In the genomic region with DNA sequence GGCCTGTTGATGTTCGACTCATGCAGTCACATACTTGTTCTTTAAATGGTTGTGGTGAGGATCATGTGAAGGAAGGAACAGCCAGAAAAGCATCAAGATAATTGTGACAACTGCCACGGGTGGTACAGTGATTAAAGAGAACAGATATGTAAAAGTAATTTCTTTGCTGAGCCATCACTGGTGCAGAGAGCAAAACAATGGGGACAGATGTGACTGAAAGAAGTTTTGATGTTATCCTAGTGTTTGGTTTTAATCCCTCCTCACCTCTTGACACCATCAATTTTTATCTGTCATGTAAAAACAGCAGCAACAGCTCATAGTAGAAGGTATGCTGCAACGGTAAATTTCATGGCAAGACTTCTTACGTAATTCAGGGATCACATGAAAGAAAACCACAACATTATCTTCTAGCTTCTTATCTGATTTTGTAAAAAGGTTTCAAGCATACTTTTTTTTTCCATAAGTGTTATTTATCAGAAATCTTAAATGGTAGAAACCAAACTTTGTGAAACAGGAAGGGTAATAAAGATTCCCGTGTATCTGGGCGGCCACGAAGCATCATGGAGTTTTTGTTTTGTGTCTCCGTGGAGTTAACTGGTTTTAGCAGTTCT, we compare ENCODE assay signal across 10 cellular contexts.
A peak's percentile ranks its signal among the peaks of the same experiment; 100 is the strongest.
DNase-seq lines count a peak whose midpoint lies in the region; TF ChIP-seq lines count a peak whose summit lies in the region.
"Had no signal": no experiment of that assay in that cellular context is flagged by ENCODE, and none has a peak within 500 bp of the region (broad histone marks: within the 10 kb centered on the region; RNA-seq: fewer than 3 reads in every experiment).

No MANE protein-coding gene starts in this region.

- H3K27ac ChIP-seq in mesodermal cell (ENCODE audit: low read depth, low read length, severe bottlenecking): peak overlapping the region; percentile 33
- no peak overlapping the region for H3K27ac ChIP-seq in vagina

- CTCF ChIA-PET in activated naive CD4-positive, alpha-beta T cell treated with anti-CD3 and anti-CD28 coated beads, Interleukin-2, amount 10 ng/mL, durations not matched to agents 7 days and 5 days (lab: Charles Lee): no interaction called here

- WGBS in mesodermal cell (ENCODE audit: insufficient coverage in 2 of 2), 2 experiments: 59 to 62% methylated on average over 2 to 3 of the region's 8 CpGs

- H3K27me3 ChIP-seq in vagina: no peaks in the 10 kb centered on the region

- TF ChIP-seq CTCF in HFFc6 (IDR thresholded peaks at IDR 0.05): no peak
- no peak for TF ChIP-seq CTCF in GM10266 (IDR thresholded peaks at IDR 0.05; ENCODE audit: control insufficient read depth, insufficient read depth, low read depth, missing control alignments)
- no peak for TF ChIP-seq CTCF in vagina (IDR thresholded peaks at IDR 0.05)

- intact Hi-C loops in vagina (cut with DNase I): no loop called here

- H3K36me3 Mint-ChIP-seq in activated naive CD4-positive, alpha-beta T cell treated with anti-CD3 and anti-CD28 coated beads, Interleukin-2, amount 10 ng/mL, durations not matched to agents 7 days and 5 days: no peaks in the 10 kb centered on the region
- H3K36me3 Mint-ChIP-seq in HFFc6 (ENCODE audit: low read depth): no peaks in the 10 kb centered on the region

- TF ChIP-seq POLR2A in vagina (IDR thresholded peaks at IDR 0.05): no peak

- H3K36me3 ChIP-seq in mesodermal cell (ENCODE audit: control insufficient read depth, insufficient read depth, low read length) (no peaks in the 10 kb centered on the region), vagina (no peaks in the 10 kb centered on the region)
- H3K36me3 ChIP-seq: HAP-1 had no signal

- H3K4me1 ChIP-seq in mesodermal cell (ENCODE audit: control insufficient read depth, insufficient read depth, low read length, poor library complexity, severe bottlenecking) (peaks cover 28% of the 10 kb centered on the region), vagina (peaks cover 6% of the 10 kb centered on the region)
- H3K4me1 ChIP-seq: HAP-1 had no signal

- peak overlapping the region; percentile 89 for H3K27ac Mint-ChIP-seq in activated naive CD4-positive, alpha-beta T cell treated with anti-CD3 and anti-CD28 coated beads, Interleukin-2, amount 10 ng/mL, durations not matched to agents 7 days and 5 days
- H3K27ac Mint-ChIP-seq in HFFc6: no peak overlapping the region; the same call in 1 of the 2 replicates

- no peaks in the 10 kb centered on the region for H3K9me3 Mint-ChIP-seq in activated naive CD4-positive, alpha-beta T cell treated with anti-CD3 and anti-CD28 coated beads, Interleukin-2, amount 10 ng/mL, durations not matched to agents 7 days and 5 days
- no peaks in the 10 kb centered on the region; the same call in 1 of the 2 replicates for H3K9me3 Mint-ChIP-seq in HFFc6

- H3K4me1 Mint-ChIP-seq in activated naive CD4-positive, alpha-beta T cell treated with anti-CD3 and anti-CD28 coated beads, Interleukin-2, amount 10 ng/mL, durations not matched to agents 7 days and 5 days: peaks cover 51% of the 10 kb centered on the region
- H3K4me1 Mint-ChIP-seq in HFFc6 (ENCODE audit: low read depth): peaks cover 28% of the 10 kb centered on the region; the same call in 1 of the 2 replicates

- H3K9me3 ChIP-seq in mesodermal cell (ENCODE audit: control insufficient read depth, low read length) (no peaks in the 10 kb centered on the region), vagina (no peaks in the 10 kb centered on the region)
- H3K9me3 ChIP-seq: HAP-1 had no signal

- peak overlapping the region; percentile 22 for H3K4me3 Mint-ChIP-seq in activated naive CD4-positive, alpha-beta T cell treated with anti-CD3 and anti-CD28 coated beads, Interleukin-2, amount 10 ng/mL, durations not matched to agents 7 days and 5 days
- no peak overlapping the region for H3K4me3 Mint-ChIP-seq in HFFc6

- DNase-seq in EH (ENCODE audit: low read depth): peak; percentile 21
- peak; percentile 65 for DNase-seq in NOMO-1 treated with DMSO at 0.1 percent for 48 hours (lab: John Stamatoyannopoulos, UW; ENCODE audit: unreplicated experiment)
- peak; percentile 28 for DNase-seq in activated naive CD4-positive, alpha-beta T cell treated with anti-CD3 and anti-CD28 coated beads, Interleukin-2, amount 10 ng/mL, durations not matched to agents 7 days and 5 days
- no peak for DNase-seq in NCI-H2171 treated with DMSO at 0.1 percent for 48 hours (lab: John Stamatoyannopoulos, UW)
- no peak for DNase-seq in HFFc6
- no peak for DNase-seq in GM10266 (ENCODE audit: extremely low spot score)
- DNase-seq in vagina (ENCODE audit: extremely low spot score in 2 of 2): no peak
- DNase-seq: NCI-H2107 had no signal

- H3K27me3 Mint-ChIP-seq in activated naive CD4-positive, alpha-beta T cell treated with anti-CD3 and anti-CD28 coated beads, Interleukin-2, amount 10 ng/mL, durations not matched to agents 7 days and 5 days: no peaks in the 10 kb centered on the region
- no peaks in the 10 kb centered on the region; the same call in 1 of the 2 replicates for H3K27me3 Mint-ChIP-seq in HFFc6 (ENCODE audit: insufficient read depth)

- H3K4me3 ChIP-seq in mesodermal cell (ENCODE audit: extremely low read depth, insufficient read depth, low read length, poor library complexity, severe bottlenecking) (no peak overlapping the region), vagina (no peak overlapping the region)
- H3K4me3 ChIP-seq: HAP-1 had no signal

Comparison
In these comparisons a context has a peak if more than half of its experiments do, and no peak if none do; other contexts are left out.
1. DNase-seq: peak in EH (single experiment), NOMO-1 treated with DMSO at 0.1 percent for 48 hours (single experiment) and activated naive CD4-positive, alpha-beta T cell treated with anti-CD3 and anti-CD28 coated beads, Interleukin-2, amount 10 ng/mL, durations not matched to agents 7 days and 5 days (single experiment); none in NCI-H2171 treated with DMSO at 0.1 percent for 48 hours (single experiment), HFFc6 (single experiment), GM10266 (single experiment) and vagina (0 of 2).